Comparison of ENCODE assay signal across 11 cellular contexts in the genomic region with DNA sequence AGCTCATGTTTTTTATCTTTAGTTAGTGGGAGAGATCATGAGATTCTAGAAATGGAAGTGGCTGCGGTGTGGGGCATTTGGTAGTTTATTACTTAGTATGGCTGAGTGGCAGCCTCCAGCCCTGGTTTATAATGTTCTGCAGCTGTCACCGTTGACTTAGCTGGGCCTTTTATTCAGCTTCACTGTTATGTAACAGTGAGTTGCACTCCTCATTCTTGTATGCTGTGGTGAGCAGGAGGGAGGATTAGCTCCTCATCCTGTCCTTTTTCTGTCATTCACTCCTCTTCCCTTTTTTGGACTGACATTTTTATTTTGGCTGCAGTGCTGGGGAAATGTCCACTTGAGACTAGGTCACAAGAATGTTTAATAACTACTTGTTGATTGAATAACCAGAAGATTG. TPM values are rescaled to one million over a fixed set of nuclear protein-coding genes. Genes with fewer than 3 reads are reported as not detected.
DNase-seq lines count a peak whose midpoint lies in the region; TF ChIP-seq lines count a peak whose summit lies in the region.
"Had no signal": no experiment of that assay in that cellular context is flagged by ENCODE, and none has a peak within 500 bp of the region (broad histone marks: within the 10 kb centered on the region; RNA-seq: fewer than 3 reads in every experiment).

No MANE protein-coding gene starts in this region.

- DNase-seq in NCI-H82 (lab: John Stamatoyannopoulos, UW) (peak; percentile 21), NCI-H82 treated with DMSO at 0.1 percent for 48 hours (lab: John Stamatoyannopoulos, UW; ENCODE audit: unreplicated experiment) (no peak), NOMO-1 treated with dmso at 0.1 percent for 144 hours (lab: John Stamatoyannopoulos, UW; ENCODE audit: unreplicated experiment) (peak; percentile 53), inferior parietal cortex (ENCODE audit: extremely low spot score) (peak; percentile 47), sigmoid colon (peak; percentile 33), NCI-H446 (lab: John Stamatoyannopoulos, UW) (no peak), LoVo (ENCODE audit: low spot score) (no peak)
- no peak for DNase-seq in activated CD4-positive, alpha-beta T cell treated with anti-CD3 and anti-CD28 coated beads, Interleukin-2, amount 50 U/mL, for 48 hours
- DNase-seq: activated CD8-positive, alpha-beta memory T cell treated with anti-CD3 and anti-CD28 coated beads for 24 hours; stimulated activated naive B cell treated with anti-CD40 and anti-IgM and Interleukin-4, amounts not matched to agents 10 μg/mL and 1 μg/mL and 100 μg/mL, for 72 hours had no signal

- 20 to 29% methylated on average over 2 of the region's 2 CpGs for WGBS in sigmoid colon, 2 donors

- peaks cover 0 to 4% (median 0%) of the 10 kb centered on the region in 4 donors for H3K36me3 ChIP-seq in sigmoid colon
- H3K36me3 ChIP-seq: adrenal gland had no signal

- TF ChIP-seq CTCF in sigmoid colon (IDR thresholded peaks at IDR 0.05), result no peak

- no peak overlapping the region for H3K27ac ChIP-seq in sigmoid colon

- no peaks in the 10 kb centered on the region for H3K9me3 ChIP-seq in sigmoid colon
- H3K9me3 ChIP-seq: adrenal gland had no signal

- no peak overlapping the region for H3K4me3 ChIP-seq in sigmoid colon
- H3K4me3 ChIP-seq: adrenal gland had no signal

- H3K27me3 ChIP-seq in sigmoid colon, result no peaks in the 10 kb centered on the region
- H3K27me3 ChIP-seq: adrenal gland had no signal

- no peak for TF ChIP-seq EP300 in sigmoid colon (IDR thresholded peaks at IDR 0.05)

- intact Hi-C loops in sigmoid colon (cut with DNase I), result no loop called here

- H3K4me1 ChIP-seq in sigmoid colon, result peaks cover 0 to 24% (median 15%) of the 10 kb centered on the region in 4 donors

- TF ChIP-seq POLR2A in sigmoid colon (IDR thresholded peaks at IDR 0.05), result no peak

RNA-seq across cellular contexts. Expression of a gene that starts 29.5 kb away (rescaled TPM):
- total RNA-seq in sigmoid colon, result 10 to 100 TPM; 15.7 to 33.0 (median 24.7) TPM
- 1 to 10 TPM in 2 of 3 donors, under 1 TPM in 1; 0.60 to 7.5 (median 1.6) TPM for polyA plus RNA-seq in sigmoid colon

Comparison
In these comparisons a context has a peak if more than half of its experiments do, and no peak if none do; other contexts are left out.
1. DNase-seq: peak in NCI-H82 (single experiment), NOMO-1 treated with dmso at 0.1 percent for 144 hours (single experiment), inferior parietal cortex (single experiment) and sigmoid colon (single experiment); none in NCI-H82 treated with DMSO at 0.1 percent for 48 hours (single experiment), NCI-H446 (0 of 2), activated CD4-positive, alpha-beta T cell treated with anti-CD3 and anti-CD28 coated beads, Interleukin-2, amount 50 U/mL, for 48 hours (0 of 2) and LoVo (single experiment).